Comparison of ENCODE assay signal across 27 cellular contexts in the genomic region with DNA sequence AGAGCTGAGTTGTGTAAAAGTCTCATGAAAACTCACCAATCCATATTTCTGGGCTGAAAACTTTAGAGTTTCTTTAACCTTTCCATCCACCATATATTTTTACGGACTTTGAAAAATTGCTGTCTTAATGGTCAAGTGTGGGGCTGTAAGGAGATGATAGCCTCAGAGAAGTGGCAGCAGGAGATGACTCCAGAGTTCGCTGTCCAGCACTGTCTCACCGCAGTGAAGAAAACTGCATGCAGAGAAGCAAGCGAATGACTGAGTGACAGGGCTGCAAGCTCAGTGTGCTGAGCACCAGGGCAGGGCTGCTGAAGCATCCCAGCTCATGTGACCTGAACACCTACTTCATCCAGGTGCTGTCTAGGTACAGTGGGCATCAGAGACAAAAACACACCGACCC.
"Had no signal": no experiment of that assay in that cellular context is flagged by ENCODE, and none has a peak within 500 bp of the region (broad histone marks: within the 10 kb centered on the region; RNA-seq: fewer than 3 reads in every experiment).

No MANE protein-coding gene starts in this region.

- ATAC-seq: activated CD8-positive, alpha-beta memory T cell treated with anti-CD3 and anti-CD28 coated beads, Interleukin-2, amount 10 ng/mL, durations not matched to agents 7 days and 5 days; activated CD8-positive, alpha-beta T cell treated with anti-CD3 and anti-CD28 coated beads for 36 hours; activated naive CD8-positive, alpha-beta T cell treated with anti-CD3 and anti-CD28 coated beads, Interleukin-2, amount 50 U/mL, for 24 hours had no signal

- H3K27ac ChIP-seq: ascending aorta, cardiac muscle cell, VCaP had no signal

- H3K36me3 ChIP-seq: ascending aorta, cardiac muscle cell had no signal

- H3K4me1 ChIP-seq: ascending aorta had no signal

- DNase-seq: activated B cell treated with CpG ODN at 0.5 μM for 24 hours; activated CD4-positive, alpha-beta memory T cell treated with anti-CD3 and anti-CD28 coated beads for 36 hours; activated CD4-positive, alpha-beta T cell treated with anti-CD3 and anti-CD28 coated beads for 4 hours; activated CD4-positive, alpha-beta T cell treated with anti-CD3 and anti-CD28 coated beads, Interleukin-2, amount 10 ng/mL, durations not matched to agents 24 days and 14 days; activated CD4-positive, alpha-beta T cell treated with anti-CD3 and anti-CD28 coated beads, Interleukin-2, amount 50 U/mL, for 1 hour; activated CD4-positive, alpha-beta T cell treated with anti-CD3 and anti-CD28 coated beads, Interleukin-2, amount 50 U/mL, for 4 hours; activated CD4-positive, CD25-positive, alpha-beta regulatory T cell treated with anti-CD3 and anti-CD28 coated beads, Interleukin-2, amount 50 U/mL, for 72 hours; activated CD8-positive, alpha-beta memory T cell treated with anti-CD3 and anti-CD28 coated beads, Interleukin-2, amount 10 ng/mL, durations not matched to agents 7 days and 5 days; activated CD8-positive, alpha-beta memory T cell treated with anti-CD3 and anti-CD28 coated beads, Interleukin-2, amount 50 U/mL, for 48 hours; activated CD8-positive, alpha-beta T cell treated with anti-CD3 and anti-CD28 coated beads for 36 hours; activated effector memory CD4-positive, alpha-beta T cell treated with Interleukin-2 at 50 U/mL for 16 hours; activated gamma-delta T cell; activated naive CD4-positive, alpha-beta T cell treated with anti-CD3 and anti-CD28 coated beads, Interleukin-2, amount 10 ng/mL, durations not matched to agents 7 days and 5 days; activated naive CD4-positive, alpha-beta T cell treated with Interleukin-2 at 50 U/mL for 16 hours; activated naive CD8-positive, alpha-beta T cell treated with anti-CD3 and anti-CD28 coated beads, Interleukin-2, amount 10 ng/mL, durations not matched to agents 7 days and 5 days; activated naive CD8-positive, alpha-beta T cell treated with anti-CD3 and anti-CD28 coated beads, Interleukin-2, amount 50 U/mL, for 24 hours; activated T-cell treated with anti-CD3 and anti-CD28 coated beads, Interleukin-2, amount 50 U/mL, for 24 hours; activated T-cell treated with anti-CD3 and anti-CD28 coated beads, Interleukin-2, amount 50 U/mL, for 48 hours; amygdala; anterior cingulate cortex; caudate nucleus; cerebellar nuclear complex; T-helper 2 cell; T-helper 9 cell had no signal

- H3K9me3 ChIP-seq: ascending aorta had no signal

- H3K4me3 ChIP-seq: ascending aorta, cardiac muscle cell had no signal

- H3K27me3 ChIP-seq: ascending aorta, cardiac muscle cell had no signal
